Comparison of ENCODE assay signal across 28 cellular contexts in the genomic region with DNA sequence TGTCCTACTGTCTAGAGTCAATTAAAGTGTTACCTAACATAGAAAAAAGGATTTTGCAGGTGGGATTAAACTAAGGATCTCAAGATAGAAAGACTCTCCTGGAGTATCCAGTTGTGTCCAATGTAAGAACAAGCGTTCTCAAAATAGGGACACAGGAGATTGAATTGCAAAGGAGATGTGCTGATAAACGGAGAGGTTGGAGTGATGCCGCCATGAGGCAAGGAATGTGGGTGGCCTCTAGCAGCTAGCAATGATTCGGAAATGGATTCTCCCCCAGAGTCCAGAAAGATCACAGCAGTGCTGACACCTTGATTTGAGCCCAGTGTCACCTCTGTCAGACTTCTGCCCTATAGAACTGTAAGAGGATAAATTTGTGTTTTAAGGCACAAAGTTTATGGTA. TPM values are rescaled to one million over a fixed set of nuclear protein-coding genes. Genes with fewer than 3 reads are reported as not detected.
DNase-seq lines count a peak whose midpoint lies in the region; ATAC-seq and FAIRE-seq lines count a peak whose summit lies in the region.
"Had no signal": no experiment of that assay in that cellular context is flagged by ENCODE, and none has a peak within 500 bp of the region (broad histone marks: within the 10 kb centered on the region; RNA-seq: fewer than 3 reads in every experiment).

No MANE protein-coding gene starts in this region.

- H3K4me1 Mint-ChIP-seq in activated T-cell treated with anti-CD3 and anti-CD28 coated beads, Interleukin-2, amount 50 U/mL, for 72 hours (ENCODE audit: low read depth), result peaks cover 42% of the 10 kb centered on the region
- peaks cover 40% of the 10 kb centered on the region for H3K4me1 Mint-ChIP-seq in activated CD4-positive, alpha-beta memory T cell treated with anti-CD3 and anti-CD28 coated beads for 36 hours (ENCODE audit: low read depth)
- peaks cover 51% of the 10 kb centered on the region for H3K4me1 Mint-ChIP-seq in activated CD4-positive, alpha-beta memory T cell treated with anti-CD3 and anti-CD28 coated beads, Interleukin-2, amount 10 ng/mL, durations not matched to agents 7 days and 5 days
- peaks cover 51% of the 10 kb centered on the region for H3K4me1 Mint-ChIP-seq in dendritic cell treated with granulocyte-macrophage colony-stimulating factor and Interleukin-4, amounts not matched to agents 40 ng/mL and 50 ng/mL, for 4 days (ENCODE audit: low read depth)

- H3K27ac Mint-ChIP-seq in activated T-cell treated with anti-CD3 and anti-CD28 coated beads, Interleukin-2, amount 50 U/mL, for 72 hours, result peak overlapping the region; percentile 75
- peak overlapping the region; percentile 99 for H3K27ac Mint-ChIP-seq in activated CD4-positive, alpha-beta memory T cell treated with anti-CD3 and anti-CD28 coated beads for 36 hours
- H3K27ac Mint-ChIP-seq in activated CD4-positive, alpha-beta memory T cell treated with anti-CD3 and anti-CD28 coated beads, Interleukin-2, amount 10 ng/mL, durations not matched to agents 7 days and 5 days, result peak overlapping the region; percentile 10
- peak overlapping the region; percentile 89 for H3K27ac Mint-ChIP-seq in dendritic cell treated with granulocyte-macrophage colony-stimulating factor and Interleukin-4, amounts not matched to agents 40 ng/mL and 50 ng/mL, for 4 days
- H3K27ac Mint-ChIP-seq: B cell; CD8-positive, alpha-beta T cell; GM23338 had no signal

- no peak for FAIRE-seq in urothelium cell line (lab: Jason Lieb, UNC)
- FAIRE-seq: GM12878, K562 had no signal

- ATAC-seq in activated T-cell treated with anti-CD3 and anti-CD28 coated beads, Interleukin-2, amount 50 U/mL, for 72 hours (replicated peaks in 1 of 2), result no peak
- ATAC-seq: CD8-positive, alpha-beta T cell; GM12878; GM23338; K562 had no signal

- intact Hi-C loops in activated CD4-positive, alpha-beta memory T cell treated with anti-CD3 and anti-CD28 coated beads for 36 hours (cut with micrococcal nuclease), result no loop called here
- intact Hi-C loops in dendritic cell treated with granulocyte-macrophage colony-stimulating factor and Interleukin-4, amounts not matched to agents 40 ng/mL and 50 ng/mL, for 4 days (cut with micrococcal nuclease), result no loop called here

- peaks cover 14% of the 10 kb centered on the region in 2 donors for H3K9me3 Mint-ChIP-seq in activated T-cell treated with anti-CD3 and anti-CD28 coated beads, Interleukin-2, amount 50 U/mL, for 72 hours
- peaks cover 14% of the 10 kb centered on the region for H3K9me3 Mint-ChIP-seq in activated CD4-positive, alpha-beta memory T cell treated with anti-CD3 and anti-CD28 coated beads for 36 hours
- peaks cover 15% of the 10 kb centered on the region for H3K9me3 Mint-ChIP-seq in activated CD4-positive, alpha-beta memory T cell treated with anti-CD3 and anti-CD28 coated beads, Interleukin-2, amount 10 ng/mL, durations not matched to agents 7 days and 5 days
- H3K9me3 Mint-ChIP-seq in dendritic cell treated with granulocyte-macrophage colony-stimulating factor and Interleukin-4, amounts not matched to agents 40 ng/mL and 50 ng/mL, for 4 days, result peaks cover 25% of the 10 kb centered on the region

- H3K36me3 Mint-ChIP-seq in activated T-cell treated with anti-CD3 and anti-CD28 coated beads, Interleukin-2, amount 50 U/mL, for 72 hours (ENCODE audit: insufficient read depth in 2 of 2), result peaks cover 18 to 23% of the 10 kb centered on the region in 2 donors
- H3K36me3 Mint-ChIP-seq in activated CD4-positive, alpha-beta memory T cell treated with anti-CD3 and anti-CD28 coated beads for 36 hours, result peaks cover 5% of the 10 kb centered on the region
- H3K36me3 Mint-ChIP-seq in activated CD4-positive, alpha-beta memory T cell treated with anti-CD3 and anti-CD28 coated beads, Interleukin-2, amount 10 ng/mL, durations not matched to agents 7 days and 5 days (ENCODE audit: low read depth), result peaks cover 29% of the 10 kb centered on the region
- H3K36me3 Mint-ChIP-seq in dendritic cell treated with granulocyte-macrophage colony-stimulating factor and Interleukin-4, amounts not matched to agents 40 ng/mL and 50 ng/mL, for 4 days (ENCODE audit: low read depth), result peaks cover 16% of the 10 kb centered on the region
- H3K36me3 Mint-ChIP-seq: CD8-positive, alpha-beta T cell had no signal

- H3K4me3 Mint-ChIP-seq in activated T-cell treated with anti-CD3 and anti-CD28 coated beads, Interleukin-2, amount 50 U/mL, for 72 hours, result peak overlapping the region; percentile 25 to 56
- no peak overlapping the region for H3K4me3 Mint-ChIP-seq in activated CD4-positive, alpha-beta memory T cell treated with anti-CD3 and anti-CD28 coated beads for 36 hours
- H3K4me3 Mint-ChIP-seq in activated CD4-positive, alpha-beta memory T cell treated with anti-CD3 and anti-CD28 coated beads, Interleukin-2, amount 10 ng/mL, durations not matched to agents 7 days and 5 days, result no peak overlapping the region
- no peak overlapping the region for H3K4me3 Mint-ChIP-seq in dendritic cell treated with granulocyte-macrophage colony-stimulating factor and Interleukin-4, amounts not matched to agents 40 ng/mL and 50 ng/mL, for 4 days
- H3K4me3 Mint-ChIP-seq: B cell; CD8-positive, alpha-beta T cell; GM23338; H9 had no signal

- CTCF ChIA-PET in activated CD4-positive, alpha-beta memory T cell treated with anti-CD3 and anti-CD28 coated beads for 36 hours (lab: Charles Lee), result interaction anchor here (1.1 to 2.9 kb wide), 3 partner anchors 21 to 35 kb away, joined by 5 to 12 read pairs (median 5); no protein-coding TSS in a partner anchor
- CTCF ChIA-PET in activated CD4-positive, alpha-beta memory T cell treated with anti-CD3 and anti-CD28 coated beads, Interleukin-2, amount 10 ng/mL, durations not matched to agents 7 days and 5 days (lab: Charles Lee), result interaction anchor here (1.6 kb wide), 1 partner anchor 11 kb away, joined by 4 read pairs; no protein-coding TSS in a partner anchor

- H3K27me3 Mint-ChIP-seq in activated T-cell treated with anti-CD3 and anti-CD28 coated beads, Interleukin-2, amount 50 U/mL, for 72 hours (ENCODE audit: low read depth), result no peaks in the 10 kb centered on the region
- peaks cover 3% of the 10 kb centered on the region for H3K27me3 Mint-ChIP-seq in activated CD4-positive, alpha-beta memory T cell treated with anti-CD3 and anti-CD28 coated beads for 36 hours
- H3K27me3 Mint-ChIP-seq in activated CD4-positive, alpha-beta memory T cell treated with anti-CD3 and anti-CD28 coated beads, Interleukin-2, amount 10 ng/mL, durations not matched to agents 7 days and 5 days, result peaks cover 2% of the 10 kb centered on the region
- no peaks in the 10 kb centered on the region for H3K27me3 Mint-ChIP-seq in dendritic cell treated with granulocyte-macrophage colony-stimulating factor and Interleukin-4, amounts not matched to agents 40 ng/mL and 50 ng/mL, for 4 days

- POLR2A ChIA-PET in activated CD4-positive, alpha-beta memory T cell treated with anti-CD3 and anti-CD28 coated beads for 36 hours (lab: Charles Lee), result interaction anchor here (2.5 kb wide), 1 partner anchor 71 kb away, joined by 15 read pairs; the partner anchor contains the start of gene PSD4
- POLR2A ChIA-PET in activated CD4-positive, alpha-beta memory T cell treated with anti-CD3 and anti-CD28 coated beads, Interleukin-2, amount 10 ng/mL, durations not matched to agents 7 days and 5 days (lab: Charles Lee), result no interaction called here

- DNase-seq in activated T-cell treated with anti-CD3 and anti-CD28 coated beads, Interleukin-2, amount 50 U/mL, for 72 hours, result no peak
- no peak for DNase-seq in activated T-cell treated with anti-CD3 and anti-CD28 coated beads, Interleukin-2, amount 50 U/mL, for 1 hour
- DNase-seq in activated CD4-positive, alpha-beta memory T cell treated with anti-CD3 and anti-CD28 coated beads for 36 hours, result no peak
- DNase-seq in activated CD4-positive, alpha-beta memory T cell treated with anti-CD3 and anti-CD28 coated beads, Interleukin-2, amount 10 ng/mL, durations not matched to agents 7 days and 5 days, result no peak
- DNase-seq in NCI-H446 (lab: John Stamatoyannopoulos, UW), result no peak
- DNase-seq in urothelium cell line (ENCODE audit: low spot score), result no peak
- DNase-seq: Caco-2; CD8-positive, alpha-beta T cell; DMS 273 treated with DMSO at 0.1 percent for 48 hours; DMS79; EL; GDM1; H9; Kasumi-1; NCI-H1105; NCI-H1436 treated with DMSO at 0.1 percent for 48 hours; NCI-H187 treated with DMSO at 0.1 percent for 48 hours; NCI-H2171 treated with DMSO at 0.1 percent for 48 hours; NCI-H345; NCI-H524; NCI-H774 had no signal

RNA-seq across cellular contexts. Expression of gene IL1RN, which starts 24.1 kb away (rescaled TPM):
- total RNA-seq in activated T-cell treated with anti-CD3 and anti-CD28 coated beads, Interleukin-2, amount 50 U/mL, for 72 hours, result 10 to 100 TPM; 18.5 to 44.3 TPM
- 10 to 100 TPM in 1 of 2 experiments, 1 to 10 TPM in 1; 9.8 to 10.5 TPM for total RNA-seq in activated CD4-positive, alpha-beta memory T cell treated with anti-CD3 and anti-CD28 coated beads for 36 hours
- total RNA-seq in activated CD4-positive, alpha-beta memory T cell treated with anti-CD3 and anti-CD28 coated beads, Interleukin-2, amount 10 ng/mL, durations not matched to agents 7 days and 5 days, result 1 to 10 TPM; 2.6 to 3.3 TPM
- total RNA-seq: B cell; Caco-2; CD8-positive, alpha-beta T cell; GM12878; GM23338; H9; HT1080; K562 had no signal

RNA-seq across cellular contexts. Expression of gene IL1F10, which starts 35.5 kb away (rescaled TPM):
- total RNA-seq in activated T-cell treated with anti-CD3 and anti-CD28 coated beads, Interleukin-2, amount 50 U/mL, for 72 hours, result not detected
- not detected for total RNA-seq in activated CD4-positive, alpha-beta memory T cell treated with anti-CD3 and anti-CD28 coated beads for 36 hours
- not detected for total RNA-seq in activated CD4-positive, alpha-beta memory T cell treated with anti-CD3 and anti-CD28 coated beads, Interleukin-2, amount 10 ng/mL, durations not matched to agents 7 days and 5 days
- total RNA-seq: B cell; Caco-2; CD8-positive, alpha-beta T cell; GM12878; GM23338; H9; HT1080; K562; M059J had no signal

RNA-seq across cellular contexts. Expression of gene IL36RN, which starts 44.3 kb away (rescaled TPM):
- not detected for total RNA-seq in activated T-cell treated with anti-CD3 and anti-CD28 coated beads, Interleukin-2, amount 50 U/mL, for 72 hours
- not detected for total RNA-seq in activated CD4-positive, alpha-beta memory T cell treated with anti-CD3 and anti-CD28 coated beads for 36 hours
- not detected for total RNA-seq in activated CD4-positive, alpha-beta memory T cell treated with anti-CD3 and anti-CD28 coated beads, Interleukin-2, amount 10 ng/mL, durations not matched to agents 7 days and 5 days
- total RNA-seq: B cell; Caco-2; CD8-positive, alpha-beta T cell; GM12878; GM23338; H9; HT1080; K562; M059J had no signal

RNA-seq across cellular contexts. Expression of gene IL36B, which starts 50.6 kb away (rescaled TPM):
- total RNA-seq in activated T-cell treated with anti-CD3 and anti-CD28 coated beads, Interleukin-2, amount 50 U/mL, for 72 hours, result not detected
- total RNA-seq in activated CD4-positive, alpha-beta memory T cell treated with anti-CD3 and anti-CD28 coated beads for 36 hours, result not detected
- not detected for total RNA-seq in activated CD4-positive, alpha-beta memory T cell treated with anti-CD3 and anti-CD28 coated beads, Interleukin-2, amount 10 ng/mL, durations not matched to agents 7 days and 5 days
- total RNA-seq: B cell; Caco-2; CD8-positive, alpha-beta T cell; GM12878; GM23338; H9; HT1080; K562; M059J had no signal

Comparison
In these comparisons a context has a peak if more than half of its experiments do, and no peak if none do; other contexts are left out.
1. H3K27ac Mint-ChIP-seq: peak in every context shown above with its lines; median percentile 99 in activated CD4-positive, alpha-beta memory T cell treated with anti-CD3 and anti-CD28 coated beads for 36 hours; 89 in dendritic cell treated with granulocyte-macrophage colony-stimulating factor and Interleukin-4, amounts not matched to agents 40 ng/mL and 50 ng/mL, for 4 days; 75 in activated T-cell treated with anti-CD3 and anti-CD28 coated beads, Interleukin-2, amount 50 U/mL, for 72 hours; 10 in activated CD4-positive, alpha-beta memory T cell treated with anti-CD3 and anti-CD28 coated beads, Interleukin-2, amount 10 ng/mL, durations not matched to agents 7 days and 5 days.
2. H3K4me3 Mint-ChIP-seq: peak in activated T-cell treated with anti-CD3 and anti-CD28 coated beads, Interleukin-2, amount 50 U/mL, for 72 hours (2 of 2); none in activated CD4-positive, alpha-beta memory T cell treated with anti-CD3 and anti-CD28 coated beads for 36 hours (single experiment), activated CD4-positive, alpha-beta memory T cell treated with anti-CD3 and anti-CD28 coated beads, Interleukin-2, amount 10 ng/mL, durations not matched to agents 7 days and 5 days (single experiment) and dendritic cell treated with granulocyte-macrophage colony-stimulating factor and Interleukin-4, amounts not matched to agents 40 ng/mL and 50 ng/mL, for 4 days (single experiment).